Comparison of ENCODE assay signal across 10 cellular contexts in genomic region chr6:29602564-29603361, GRCh38. TPM values are rescaled to one million over a fixed set of nuclear protein-coding genes. Genes with fewer than 3 reads are reported as not detected.
DNase-seq lines count a peak whose midpoint lies in the region; ATAC-seq and TF ChIP-seq lines count a peak whose summit lies in the region.
"Had no signal": no experiment of that assay in that cellular context is flagged by ENCODE, and none has a peak within 500 bp of the region (broad histone marks: within the 10 kb centered on the region; RNA-seq: fewer than 3 reads in every experiment).

No MANE protein-coding gene starts in this region.

- no peak overlapping the region for H3K9ac ChIP-seq in KMS-11

- H3K27ac Mint-ChIP-seq in activated T-helper 17 cell treated with anti-CD3 and anti-CD28 coated beads, Interleukin-2, amount 50 U/mL, for 72 hours, result peak overlapping the region; percentile 31
- no peak overlapping the region for H3K27ac Mint-ChIP-seq in nephron
- H3K27ac Mint-ChIP-seq: activated B cell treated with CpG ODN at 0.5 μM for 24 hours had no signal

- H3K9me3 Mint-ChIP-seq in activated T-helper 17 cell treated with anti-CD3 and anti-CD28 coated beads, Interleukin-2, amount 50 U/mL, for 72 hours, result no peaks in the 10 kb centered on the region
- H3K9me3 Mint-ChIP-seq in nephron, result no peaks in the 10 kb centered on the region
- H3K9me3 Mint-ChIP-seq: activated B cell treated with CpG ODN at 0.5 μM for 24 hours had no signal

- no peak overlapping the region for H3K27ac ChIP-seq in KMS-11

- H3K36me3 Mint-ChIP-seq in activated T-helper 17 cell treated with anti-CD3 and anti-CD28 coated beads, Interleukin-2, amount 50 U/mL, for 72 hours (ENCODE audit: low read depth), result peaks cover 66% of the 10 kb centered on the region
- peaks cover 59% of the 10 kb centered on the region for H3K36me3 Mint-ChIP-seq in nephron (ENCODE audit: low read depth)

- H3K36me3 ChIP-seq in KMS-11 (ENCODE audit: insufficient read depth), result no peaks in the 10 kb centered on the region

- no peak overlapping the region for H3K4me3 Mint-ChIP-seq in activated T-helper 17 cell treated with anti-CD3 and anti-CD28 coated beads, Interleukin-2, amount 50 U/mL, for 72 hours
- H3K4me3 Mint-ChIP-seq in nephron, result no peak overlapping the region
- H3K4me3 Mint-ChIP-seq: activated B cell treated with CpG ODN at 0.5 μM for 24 hours, CD14-positive monocyte had no signal

- no peaks in the 10 kb centered on the region for H3K27me3 Mint-ChIP-seq in activated T-helper 17 cell treated with anti-CD3 and anti-CD28 coated beads, Interleukin-2, amount 50 U/mL, for 72 hours
- H3K27me3 Mint-ChIP-seq in nephron (ENCODE audit: low read depth), result no peaks in the 10 kb centered on the region
- H3K27me3 Mint-ChIP-seq: activated B cell treated with CpG ODN at 0.5 μM for 24 hours had no signal

- DNase-seq in NCI-H2196 (lab: John Stamatoyannopoulos, UW; ENCODE audit: unreplicated experiment) (peak; percentile 45), NCI-H2196 treated with DMSO at 0.1 percent for 48 hours (lab: John Stamatoyannopoulos, UW; ENCODE audit: unreplicated experiment) (no peak), NCI-H446 treated with DMSO at 0.1 percent for 48 hours (lab: John Stamatoyannopoulos, UW) (no peak), NOMO-1 treated with dmso at 0.1 percent for 144 hours (lab: John Stamatoyannopoulos, UW; ENCODE audit: unreplicated experiment) (no peak)
- DNase-seq in stimulated activated CD4-positive, alpha-beta T cell treated with anti-CD3 and anti-CD28 coated beads, Interleukin-12 subunit alpha, Interleukin-12 subunit beta, amount 100 ng/mL, for 4 hours, result no peak
- DNase-seq: activated B cell treated with CpG ODN at 0.5 μM for 24 hours had no signal

- no peaks in the 10 kb centered on the region for H3K79me2 ChIP-seq in KMS-11 (ENCODE audit: insufficient read depth, low read depth)

- H3K4me1 Mint-ChIP-seq in activated T-helper 17 cell treated with anti-CD3 and anti-CD28 coated beads, Interleukin-2, amount 50 U/mL, for 72 hours, result no peaks in the 10 kb centered on the region
- peaks cover 7% of the 10 kb centered on the region for H3K4me1 Mint-ChIP-seq in nephron
- H3K4me1 Mint-ChIP-seq: activated B cell treated with CpG ODN at 0.5 μM for 24 hours, CD14-positive monocyte had no signal

- no peak overlapping the region for H2AFZ ChIP-seq in KMS-11 (ENCODE audit: low read depth)

- no peaks in the 10 kb centered on the region for H4K20me1 ChIP-seq in KMS-11 (ENCODE audit: insufficient read depth)

- H3K27me3 ChIP-seq in KMS-11 (ENCODE audit: insufficient read depth, low read depth), result no peaks in the 10 kb centered on the region

- ATAC-seq in activated T-helper 17 cell treated with anti-CD3 and anti-CD28 coated beads, Interleukin-2, amount 50 U/mL, for 72 hours (replicated peaks), result no peak

- TF ChIP-seq CTCF in KMS-11 (conservative IDR thresholded peaks at IDR 0.05; ENCODE audit: low read depth, low read length) (peak; percentile 43; the same call in 1 of the 2 replicates), nephron (IDR thresholded peaks at IDR 0.05; ENCODE audit: unreplicated experiment in 3 of 3) (peak; percentile 20 to 27 (median 24))

- H3K4me1 ChIP-seq in KMS-11 (ENCODE audit: low read depth, poor library complexity, severe bottlenecking), result no peaks in the 10 kb centered on the region

- H3K4me2 ChIP-seq in KMS-11, result no peak overlapping the region

- H3K4me3 ChIP-seq in KMS-11 (IDR thresholded peaks at IDR 0.05; ENCODE audit: insufficient read depth, low read depth, low read length), result no peak overlapping the region

RNA-seq across cellular contexts. Expression of gene OR2H2, which starts 17.8 kb away (rescaled TPM):
- total RNA-seq in activated T-helper 17 cell treated with anti-CD3 and anti-CD28 coated beads, Interleukin-2, amount 50 U/mL, for 72 hours, result not detected
- total RNA-seq: activated B cell treated with CpG ODN at 0.5 μM for 24 hours had no signal

RNA-seq across cellular contexts. Expression of gene GABBR1, which starts 30.2 kb away (rescaled TPM):
- 10 to 100 TPM; 19.3 to 46.1 TPM for total RNA-seq in activated T-helper 17 cell treated with anti-CD3 and anti-CD28 coated beads, Interleukin-2, amount 50 U/mL, for 72 hours

RNA-seq across cellular contexts. Expression of gene UBD, which starts 43.2 kb away (rescaled TPM):
- 1 to 10 TPM in 1 of 2 donors, under 1 TPM in 1; 0.84 to 3.7 TPM for total RNA-seq in activated T-helper 17 cell treated with anti-CD3 and anti-CD28 coated beads, Interleukin-2, amount 50 U/mL, for 72 hours
- total RNA-seq: activated B cell treated with CpG ODN at 0.5 μM for 24 hours had no signal

RNA-seq across cellular contexts. Expression of gene MOG, which starts 54.1 kb away (rescaled TPM):
- not detected for total RNA-seq in activated T-helper 17 cell treated with anti-CD3 and anti-CD28 coated beads, Interleukin-2, amount 50 U/mL, for 72 hours
- total RNA-seq: activated B cell treated with CpG ODN at 0.5 μM for 24 hours had no signal
